30 cellular contexts compared by ENCODE assay signal in genomic region chr10:61460835-61461234, GRCh38. TPM values are rescaled to one million over a fixed set of nuclear protein-coding genes. Genes with fewer than 3 reads are reported as not detected.
"Had no signal": no experiment of that assay in that cellular context is flagged by ENCODE, and none has a peak within 500 bp of the region (broad histone marks: within the 10 kb centered on the region; RNA-seq: fewer than 3 reads in every experiment).

No MANE protein-coding gene starts in this region.

- H3K27me3 ChIP-seq: left lung, pancreas, stomach, testis, thyroid gland, upper lobe of right lung had no signal

- H3K27ac Mint-ChIP-seq: immature natural killer cell; naive thymus-derived CD8-positive, alpha-beta T cell; stimulated activated naive B cell treated with anti-CD40 and anti-IgM and Interleukin-4, amounts not matched to agents 10 μg/mL and 1 μg/mL and 100 μg/mL, for 72 hours had no signal

- H3K4me1 Mint-ChIP-seq: immature natural killer cell; naive thymus-derived CD8-positive, alpha-beta T cell; stimulated activated naive B cell treated with anti-CD40 and anti-IgM and Interleukin-4, amounts not matched to agents 10 μg/mL and 1 μg/mL and 100 μg/mL, for 72 hours had no signal

- H3K27ac ChIP-seq: left lung, lower lobe of right lung, pancreas, prostate gland, skin epidermis, stomach, testis, thyroid gland, upper lobe of right lung had no signal

- ATAC-seq: left colon; left lung; lower lobe of right lung; naive thymus-derived CD8-positive, alpha-beta T cell; pancreas; right cardiac atrium; sciatic nerve; stimulated activated naive B cell treated with anti-CD40 and anti-IgM and Interleukin-4, amounts not matched to agents 10 μg/mL and 1 μg/mL and 100 μg/mL, for 72 hours; stimulated activated naive CD8-positive, alpha-beta T cell treated with anti-CD3 and anti-CD28 coated beads, Interleukin-15, Interleukin-2, amounts not matched to agents 100 U/mL and 50 U/mL, for 24 hours; upper lobe of right lung had no signal

- H3K36me3 Mint-ChIP-seq: immature natural killer cell; naive thymus-derived CD8-positive, alpha-beta T cell; stimulated activated naive B cell treated with anti-CD40 and anti-IgM and Interleukin-4, amounts not matched to agents 10 μg/mL and 1 μg/mL and 100 μg/mL, for 72 hours had no signal

- H3K9me3 ChIP-seq: left lung, lower lobe of right lung, pancreas, prostate gland, stomach, testis, thyroid gland, upper lobe of right lung had no signal

- H3K36me3 ChIP-seq: left lung, lower lobe of right lung, pancreas, prostate gland, stomach, thyroid gland, upper lobe of right lung had no signal

- H3K4me3 Mint-ChIP-seq: immature natural killer cell; naive thymus-derived CD8-positive, alpha-beta T cell; nephron; neural crest cell; stimulated activated naive B cell treated with anti-CD40 and anti-IgM and Interleukin-4, amounts not matched to agents 10 μg/mL and 1 μg/mL and 100 μg/mL, for 72 hours had no signal

- H3K4me3 ChIP-seq: left lung, lower lobe of right lung, pancreas, prostate gland, skin epidermis, stomach, testis, thyroid gland, upper lobe of right lung had no signal

- H3K9me3 Mint-ChIP-seq: neural crest cell had no signal

- DNase-seq: hypothalamus; immature natural killer cell; kidney; left colon; left lung; lower lobe of right lung; mammary epithelial cell; mesenchymal stem cell; naive thymus-derived CD8-positive, alpha-beta T cell; nucleus accumbens; pancreas; posterior cingulate gyrus; retina; right cardiac atrium; stimulated activated CD4-positive, alpha-beta T cell treated with anti-CD3 and anti-CD28 coated beads, Interleukin-12 subunit alpha, Interleukin-12 subunit beta, amount 100 ng/mL, for 4 hours; stimulated activated CD4-positive, alpha-beta T cell treated with anti-CD3 and anti-CD28 coated beads, Interleukin-15, amount 100 ng/mL, for 24 hours; stimulated activated CD4-positive, alpha-beta T cell treated with anti-CD3 and anti-CD28 coated beads, Interleukin-2, amount 100 ng/mL, for 24 hours; stimulated activated CD4-positive, alpha-beta T cell treated with anti-CD3 and anti-CD28 coated beads, Interleukin-4, amount 100 ng/mL, for 1 hour; stimulated activated naive B cell treated with anti-CD40 and anti-IgM and Interleukin-4, amounts not matched to agents 10 μg/mL and 1 μg/mL and 100 μg/mL, for 72 hours; stimulated activated naive CD8-positive, alpha-beta T cell treated with anti-CD3 and anti-CD28 coated beads, Interleukin-15, Interleukin-2, amounts not matched to agents 100 U/mL and 50 U/mL, for 24 hours; stomach; testis; thyroid gland; trophoblast cell; upper lobe of right lung had no signal

RNA-seq across cellular contexts. Expression of gene TMEM26, which starts 7.7 kb away (rescaled TPM):
- total RNA-seq: mammary epithelial cell; naive thymus-derived CD8-positive, alpha-beta T cell had no signal
